8 cellular contexts compared by ENCODE assay signal in genomic region chr12:29552324-29552927, GRCh38. TPM values are rescaled to one million over a fixed set of nuclear protein-coding genes. Genes with fewer than 3 reads are reported as not detected.
A peak's percentile ranks its signal among the peaks of the same experiment; 100 is the strongest.
DNase-seq lines count a peak whose midpoint lies in the region; ATAC-seq and TF ChIP-seq lines count a peak whose summit lies in the region.

No MANE protein-coding gene starts in this region.

- no peak overlapping the region for H3K4me3 Mint-ChIP-seq in effector memory CD8-positive, alpha-beta T cell

- no peaks in the 10 kb centered on the region for H3K9me3 Mint-ChIP-seq in effector memory CD8-positive, alpha-beta T cell

- peak; percentile 57 for DNase-seq in A673 (ENCODE audit: low spot score)
- DNase-seq in NCI-H526 (lab: John Stamatoyannopoulos, UW): peak; percentile 8 to 46
- DNase-seq in activated CD4-positive, alpha-beta T cell treated with anti-CD3 and anti-CD28 coated beads, Interleukin-2, amount 50 U/mL, for 4 hours: peak; percentile 37 to 51
- DNase-seq in effector memory CD8-positive, alpha-beta T cell: peak; percentile 49 to 54 (median 52)
- peak; percentile 49 for DNase-seq in midbrain (lab: John Stamatoyannopoulos, UW)
- peak; percentile 19 to 26 for DNase-seq in stimulated activated CD8-positive, alpha-beta memory T cell treated with anti-CD3 and anti-CD28 coated beads, Interleukin-7, amount 100 ng/mL, for 4 hours (ENCODE audit: low read depth in 2 of 2)

- H3K36me3 Mint-ChIP-seq in effector memory CD8-positive, alpha-beta T cell (ENCODE audit: insufficient read depth): no peaks in the 10 kb centered on the region

- no peaks in the 10 kb centered on the region for H3K36me3 ChIP-seq in A673 (ENCODE audit: insufficient read depth, low read length, poor library complexity, severe bottlenecking)

- ATAC-seq in GM18511 (IDR thresholded peaks at IDR 0.05; ENCODE audit: unreplicated experiment): peak; percentile 99
- ATAC-seq in HG03025 (IDR thresholded peaks at IDR 0.05; ENCODE audit: low FRiP score, unreplicated experiment): peak; percentile 90
- ATAC-seq in effector memory CD8-positive, alpha-beta T cell (replicated peaks): peak; percentile 77

- peaks cover 4% of the 10 kb centered on the region for H3K27me3 ChIP-seq in A673 (replicated peaks; ENCODE audit: insufficient read depth, low read depth, low read length, poor library complexity)

- BruUV-seq in A673 (replicated peaks; lab: Mats Ljungman, UMichigan): no TSS peak

- H3K9me3 ChIP-seq in A673 (ENCODE audit: low read depth, low read length, poor library complexity, severe bottlenecking): no peaks in the 10 kb centered on the region

- intact Hi-C loops in A673 (cut with micrococcal nuclease; ENCODE audit: unreplicated experiment): loop anchor here (5.0 to 10.0 kb wide), 3 partner anchors 245 to 732 kb away; no protein-coding TSS in a partner anchor

- no peaks in the 10 kb centered on the region for H3K4me1 ChIP-seq in A673 (ENCODE audit: insufficient read depth, low read length, poor library complexity, severe bottlenecking)

- CTCF ChIA-PET in A673 (lab: Charles Lee): no interaction called here

- H3K4me3 ChIP-seq in A673 (ENCODE audit: low read depth, low read length, poor library complexity, severe bottlenecking): no peak overlapping the region

- POLR2A ChIA-PET in A673 (lab: Charles Lee; ENCODE audit: low non-redundant PET): no interaction called here

- no peaks in the 10 kb centered on the region for H3K4me1 Mint-ChIP-seq in effector memory CD8-positive, alpha-beta T cell (ENCODE audit: low read depth in 2 of 2)

- no peak overlapping the region for H3K27ac Mint-ChIP-seq in effector memory CD8-positive, alpha-beta T cell

- TF ChIP-seq CTCF in A673 (conservative IDR thresholded peaks at IDR 0.05; ENCODE audit: low read depth, low read length): peak; percentile 88

- peaks cover 0 to 20% of the 10 kb centered on the region in 2 donors for H3K27me3 Mint-ChIP-seq in effector memory CD8-positive, alpha-beta T cell

- H3K27ac ChIP-seq in A673 (ENCODE audit: low read depth, low read length, poor library complexity, severe bottlenecking): no peak overlapping the region

RNA-seq across cellular contexts. Expression of gene OVCH1, which starts 54.9 kb away (rescaled TPM):
- 0.09 TPM in 1 of 2 replicates, not detected in the other for total RNA-seq in A673 (2021)
